Comparison of ENCODE assay signal across 9 cellular contexts in genomic region chr14:34355584-34356266, GRCh38.
A peak's percentile ranks its signal among the peaks of the same experiment; 100 is the strongest.
DNase-seq lines count a peak whose midpoint lies in the region; ATAC-seq and TF ChIP-seq lines count a peak whose summit lies in the region.
"Had no signal": no experiment of that assay in that cellular context is flagged by ENCODE, and none has a peak within 500 bp of the region (broad histone marks: within the 10 kb centered on the region; RNA-seq: fewer than 3 reads in every experiment).

No MANE protein-coding gene starts in this region.

- intact Hi-C loops in left lung (cut with DNase I), result no loop called here

- no peak overlapping the region for H3K14ac ChIP-seq in neuronal stem cell (ENCODE audit: low read length)

- no peak for TF ChIP-seq CTCF in left lung (IDR thresholded peaks at IDR 0.05)

- no peak overlapping the region for H3K4me2 ChIP-seq in neuronal stem cell (ENCODE audit: insufficient read depth, low read length, poor library complexity, severe bottlenecking)

- no CpG with 5 or more reads among the region's 2 CpGs for WGBS in neuronal stem cell (ENCODE audit: extremely low coverage in 2 of 2, insufficient read length in 2 of 2, insufficient replicate concordance in 1 of 2), 2 donors

- no peaks in the 10 kb centered on the region for H3K79me1 ChIP-seq in neuronal stem cell (ENCODE audit: low read depth, low read length)

- no peak overlapping the region for H3K4ac ChIP-seq in neuronal stem cell (ENCODE audit: low read length)

- H3K27ac ChIP-seq in left lung (peak overlapping the region in 1 of 2 donors; percentile 34), neuronal stem cell (replicated peaks; ENCODE audit: low read length) (no peak overlapping the region)

- H3K9ac ChIP-seq in neuronal stem cell (ENCODE audit: low read depth, low read length, poor library complexity), result no peak overlapping the region

- no peak overlapping the region for H3K4me3 ChIP-seq in left lung
- H3K4me3 ChIP-seq in neuronal stem cell (ENCODE audit: low read length in 2 of 2), result no peak overlapping the region

- H3K23ac ChIP-seq in neuronal stem cell (ENCODE audit: low read depth, low read length, poor library complexity), result no peak overlapping the region

- peak; percentile 37 for DNase-seq in AG08396 (ENCODE audit: low spot score)
- DNase-seq in NCI-H1694 (lab: John Stamatoyannopoulos, UW), result peak; percentile 91
- peak; percentile 5 to 7 for DNase-seq in cerebellar nuclear complex (lab: John Stamatoyannopoulos, UW)
- no peak for DNase-seq in left lung
- no peak for DNase-seq in neuronal stem cell (ENCODE audit: low spot score)
- DNase-seq in NCI-H526 (lab: John Stamatoyannopoulos, UW), result no peak
- no peak for DNase-seq in left lobe of liver (ENCODE audit: low spot score)
- no peak for DNase-seq in GM19240 (ENCODE audit: insufficient read length, low spot score)
- DNase-seq: T-helper 17 cell had no signal

- no peak overlapping the region for H2AFZ ChIP-seq in neuronal stem cell (ENCODE audit: low read length)

- no peak overlapping the region for H4K91ac ChIP-seq in neuronal stem cell (ENCODE audit: low read depth, low read length, poor library complexity)

- no peaks in the 10 kb centered on the region for H3K27me3 ChIP-seq in left lung
- H3K27me3 ChIP-seq in neuronal stem cell (ENCODE audit: control insufficient read depth in 3 of 3, insufficient read depth in 3 of 3, low read depth in 1 of 3, low read length in 3 of 3), result no peaks in the 10 kb centered on the region

- ATAC-seq in left lung (peak; percentile 67), left lobe of liver (no peak)
- ATAC-seq: T-helper 17 cell had no signal

- no peak overlapping the region for H2AK5ac ChIP-seq in neuronal stem cell (ENCODE audit: low read depth, low read length)

- no peak overlapping the region for H2BK120ac ChIP-seq in neuronal stem cell (ENCODE audit: low read depth, low read length)

- H4K8ac ChIP-seq in neuronal stem cell (ENCODE audit: low read depth, low read length), result no peak overlapping the region

- no peak overlapping the region for H2BK15ac ChIP-seq in neuronal stem cell (ENCODE audit: low read length)

- H3K18ac ChIP-seq in neuronal stem cell (ENCODE audit: low read length), result no peak overlapping the region

- H3K9me3 ChIP-seq in left lung (no peaks in the 10 kb centered on the region), neuronal stem cell (replicated peaks in 1 of 2; ENCODE audit: control insufficient read depth in 2 of 2, insufficient read depth in 1 of 2, low read depth in 1 of 2, low read length in 2 of 2) (no peaks in the 10 kb centered on the region)

- H2BK12ac ChIP-seq in neuronal stem cell (ENCODE audit: low read length), result no peak overlapping the region

- no peak overlapping the region for H2BK5ac ChIP-seq in neuronal stem cell (ENCODE audit: low read length)

- H3K4me1 ChIP-seq in left lung (no peaks in the 10 kb centered on the region), neuronal stem cell (ENCODE audit: control insufficient read depth in 2 of 2, insufficient read depth in 1 of 2, low read depth in 1 of 2, low read length in 2 of 2) (no peaks in the 10 kb centered on the region)

- H3K36me3 ChIP-seq in left lung, result no peaks in the 10 kb centered on the region
- no peaks in the 10 kb centered on the region for H3K36me3 ChIP-seq in neuronal stem cell (replicated peaks in 1 of 2; ENCODE audit: control insufficient read depth in 2 of 2, insufficient read depth in 2 of 2, low read length in 2 of 2)

Comparison
In these comparisons a context has a peak if more than half of its experiments do, and no peak if none do; other contexts are left out.
1. DNase-seq: peak in AG08396 (single experiment), NCI-H1694 (single experiment) and cerebellar nuclear complex (2 of 2); none in left lung (0 of 2), neuronal stem cell (single experiment), NCI-H526 (0 of 2), left lobe of liver (single experiment) and GM19240 (single experiment).